7 cellular contexts compared by ENCODE assay signal in the genomic region with DNA sequence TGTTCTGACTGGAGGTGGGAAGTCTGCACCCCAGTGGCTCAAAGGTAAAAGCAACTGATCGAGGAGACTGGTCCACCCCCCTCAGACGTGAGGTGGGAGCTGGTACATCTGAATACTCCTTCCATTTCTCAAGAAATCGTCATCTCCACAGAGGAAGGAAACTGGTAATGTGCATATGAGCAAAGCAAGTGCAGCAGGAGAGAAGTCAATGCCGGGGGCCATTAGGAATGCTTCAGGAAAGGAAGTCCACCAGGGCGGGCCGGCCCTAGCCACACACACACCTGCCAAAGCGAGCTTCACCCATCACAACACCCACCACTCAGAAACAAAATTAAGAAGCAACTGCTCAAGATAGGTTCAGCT. TPM values are rescaled to one million over a fixed set of nuclear protein-coding genes. Genes with fewer than 3 reads are reported as not detected.
DNase-seq lines count a peak whose midpoint lies in the region; ATAC-seq and TF ChIP-seq lines count a peak whose summit lies in the region.

No MANE protein-coding gene starts in this region.

- no peak for TF ChIP-seq CTCF in stomach (IDR thresholded peaks at IDR 0.05)

- peak; percentile 14 for ATAC-seq in GM19438 (IDR thresholded peaks at IDR 0.05; ENCODE audit: low read depth, unreplicated experiment)
- no peak for ATAC-seq in GM21360 (IDR thresholded peaks at IDR 0.05; ENCODE audit: unreplicated experiment)
- ATAC-seq in HG03280 (IDR thresholded peaks at IDR 0.05; ENCODE audit: unreplicated experiment) = no peak

- no peaks in the 10 kb centered on the region for H3K9me3 ChIP-seq in duodenal mucosa (ENCODE audit: control insufficient read depth in 1 of 2, low read length in 2 of 2)
- H3K9me3 ChIP-seq in stomach = no peaks in the 10 kb centered on the region

- H3K36me3 ChIP-seq in duodenal mucosa (ENCODE audit: control insufficient read depth in 1 of 2, insufficient read depth in 2 of 2, low read length in 2 of 2) (no peaks in the 10 kb centered on the region), stomach (no peaks in the 10 kb centered on the region)

- TF ChIP-seq POLR2A in stomach (IDR thresholded peaks at IDR 0.05) = no peak

- TF ChIP-seq EP300 in stomach (IDR thresholded peaks at IDR 0.05) = no peak

- H3K4me1 ChIP-seq in duodenal mucosa (ENCODE audit: control insufficient read depth in 1 of 2, insufficient read depth in 2 of 2, low read length in 2 of 2) = peaks cover 79 to 89% of the 10 kb centered on the region in 2 donors
- peaks cover 78 to 100% (median 93%) of the 10 kb centered on the region in 4 donors for H3K4me1 ChIP-seq in stomach

- H3K27ac ChIP-seq in duodenal mucosa (ENCODE audit: low read depth, low read length) = no peak overlapping the region
- peak overlapping the region; percentile 61 to 98 (median 87) for H3K27ac ChIP-seq in stomach

- no peak for DNase-seq in Jurkat, Clone E6-1 (ENCODE audit: low read depth, low spot score)
- no peak for DNase-seq in stomach
- DNase-seq in islet precursor cell = no peak

- peak overlapping the region; percentile 16 to 24 for H3K9ac ChIP-seq in duodenal mucosa (ENCODE audit: low read depth in 1 of 2, low read length in 2 of 2)

- no peaks in the 10 kb centered on the region for H3K27me3 ChIP-seq in duodenal mucosa (ENCODE audit: control insufficient read depth in 1 of 2, insufficient read depth in 2 of 2, low read length in 2 of 2)
- no peaks in the 10 kb centered on the region for H3K27me3 ChIP-seq in stomach

- intact Hi-C loops in stomach (cut with DNase I; ENCODE audit: low total_unique reads) = no loop called here

- WGBS in stomach, 5 donors = 48 to 59% (median 56%) methylated on average over 7 of the region's 7 CpGs

- peak overlapping the region; percentile 31 for H3K4me3 ChIP-seq in Jurkat, Clone E6-1 (ENCODE audit: low read length)
- H3K4me3 ChIP-seq in duodenal mucosa (ENCODE audit: low read depth in 1 of 2, low read length in 2 of 2) (peak overlapping the region; percentile 23 to 31), stomach (peak overlapping the region in 1 of 4 donors; percentile 6)

RNA-seq across cellular contexts. Expression of a gene that starts 8.5 kb away (rescaled TPM):
- polyA plus RNA-seq in Jurkat, Clone E6-1 (2012; ENCODE audit: insufficient read depth, insufficient read length) = 27.6 TPM
- 10 to 100 TPM; 38.2 to 61.7 (median 58.3) TPM for total RNA-seq in stomach
- polyA plus RNA-seq in stomach = 10 to 100 TPM in 2 of 3 donors, 1 to 10 TPM in 1; 9.3 to 12.4 (median 11.7) TPM

RNA-seq across cellular contexts. Expression of a gene that starts 23.3 kb away (rescaled TPM):
- not detected for polyA plus RNA-seq in Jurkat, Clone E6-1 (2012; ENCODE audit: insufficient read depth, insufficient read length)
- total RNA-seq in stomach = under 1 TPM in 2 of 5 donors, not detected in 3; 0.29 to 0.45 TPM
- not detected for polyA plus RNA-seq in stomach
